ENCODE assay signal across 19 cellular contexts in genomic region chr10:29600067-29600466, GRCh38. TPM values are rescaled to one million over a fixed set of nuclear protein-coding genes. Genes with fewer than 3 reads are reported as not detected.
DNase-seq lines count a peak whose midpoint lies in the region; ATAC-seq and TF ChIP-seq lines count a peak whose summit lies in the region.
"Had no signal": no experiment of that assay in that cellular context is flagged by ENCODE, and none has a peak within 500 bp of the region (broad histone marks: within the 10 kb centered on the region; RNA-seq: fewer than 3 reads in every experiment).

No MANE protein-coding gene starts in this region.

- peaks cover 73% of the 10 kb centered on the region; the same call in 1 of the 2 replicates for H4K20me1 ChIP-seq in SK-N-SH (ENCODE audit: insufficient read depth)

- no peaks in the 10 kb centered on the region for H3K9me2 ChIP-seq in SK-N-SH

- peaks cover 45% of the 10 kb centered on the region for H3K79me2 ChIP-seq in SK-N-SH (ENCODE audit: insufficient read depth)

- 78% methylated on average over 2 of the region's 2 CpGs for WGBS in SK-N-SH (ENCODE audit: low lambda C conversion rate)

- POLR2A ChIA-PET in SK-N-SH (lab: Yijun Ruan, JAX) = no interaction called here

- no peak overlapping the region for H3K4me2 ChIP-seq in SK-N-SH

- ATAC-seq in SK-N-SH treated with all-trans-retinoic acid at 6 μM for 48 hours = no peak; the same call in 2 of the 3 replicates
- peak; percentile 18 for ATAC-seq in stimulated activated memory B cell treated with anti-CD40 and anti-IgM and Interleukin-4, amounts not matched to agents 10 μg/mL and 1 μg/mL and 100 μg/mL, for 72 hours
- no peak for ATAC-seq in HG03460 (IDR thresholded peaks at IDR 0.05; ENCODE audit: unreplicated experiment)
- no peak for ATAC-seq in GM21360 (IDR thresholded peaks at IDR 0.05; ENCODE audit: unreplicated experiment)
- ATAC-seq: activated CD8-positive, alpha-beta memory T cell treated with anti-CD3 and anti-CD28 coated beads, Interleukin-2, amount 10 ng/mL, durations not matched to agents 7 days and 5 days; stimulated activated naive B cell treated with anti-CD40 and anti-IgM and Interleukin-4, amounts not matched to agents 10 μg/mL and 1 μg/mL and 100 μg/mL, for 72 hours had no signal

- peaks cover 12% of the 10 kb centered on the region for H3F3A ChIP-seq in SK-N-SH (replicated peaks; ENCODE audit: insufficient read depth)

- H3K9ac ChIP-seq in SK-N-SH = no peak overlapping the region

- TF ChIP-seq CTCF in SK-N-SH (IDR thresholded peaks at IDR 0.05) = no peak
- TF ChIP-seq CTCF in fibroblast of the aortic adventitia (IDR thresholded peaks at IDR 0.05; ENCODE audit: insufficient read depth, low read length) = no peak

- H3K36me3 Mint-ChIP-seq in stimulated activated memory B cell treated with anti-CD40 and anti-IgM and Interleukin-4, amounts not matched to agents 10 μg/mL and 1 μg/mL and 100 μg/mL, for 72 hours = no peaks in the 10 kb centered on the region
- H3K36me3 Mint-ChIP-seq: activated CD8-positive, alpha-beta memory T cell treated with anti-CD3 and anti-CD28 coated beads, Interleukin-2, amount 10 ng/mL, durations not matched to agents 7 days and 5 days; activated naive CD4-positive, alpha-beta T cell treated with anti-CD3 and anti-CD28 coated beads, Interleukin-2, amount 10 ng/mL, durations not matched to agents 7 days and 5 days; CD4-positive, CD25-positive, alpha-beta regulatory T cell; stimulated activated naive B cell treated with anti-CD40 and anti-IgM and Interleukin-4, amounts not matched to agents 10 μg/mL and 1 μg/mL and 100 μg/mL, for 72 hours had no signal

- H3K9me3 Mint-ChIP-seq in stimulated activated memory B cell treated with anti-CD40 and anti-IgM and Interleukin-4, amounts not matched to agents 10 μg/mL and 1 μg/mL and 100 μg/mL, for 72 hours = no peaks in the 10 kb centered on the region
- H3K9me3 Mint-ChIP-seq: activated naive CD4-positive, alpha-beta T cell treated with anti-CD3 and anti-CD28 coated beads, Interleukin-2, amount 10 ng/mL, durations not matched to agents 7 days and 5 days; CD4-positive, CD25-positive, alpha-beta regulatory T cell; HFFc6; stimulated activated naive B cell treated with anti-CD40 and anti-IgM and Interleukin-4, amounts not matched to agents 10 μg/mL and 1 μg/mL and 100 μg/mL, for 72 hours had no signal

- no peak overlapping the region for H3K4me3 ChIP-seq in SK-N-SH (ENCODE audit: low read depth in 2 of 2, low read length in 1 of 2)
- no peak overlapping the region for H3K4me3 ChIP-seq in fibroblast of the aortic adventitia (ENCODE audit: low read depth, low read length)
- H3K4me3 ChIP-seq: breast epithelium had no signal

- H3K4me1 ChIP-seq in SK-N-SH (ENCODE audit: control insufficient read depth in 1 of 2, insufficient read depth in 2 of 2, low read depth in 1 of 2, low read length in 1 of 2) = peaks cover 2 to 33% of the 10 kb centered on the region in 2 experiments; a peak in 3 of 4 replicates
- H3K4me1 ChIP-seq: breast epithelium had no signal

- H3K36me3 ChIP-seq in SK-N-SH (replicated peaks in 1 of 2; ENCODE audit: control insufficient read depth in 1 of 2, insufficient read depth in 2 of 2, low read length in 1 of 2) = peaks cover 0 to 11% of the 10 kb centered on the region in 2 experiments
- H3K36me3 ChIP-seq: breast epithelium had no signal

- no peaks in the 10 kb centered on the region for H3K27me3 Mint-ChIP-seq in stimulated activated memory B cell treated with anti-CD40 and anti-IgM and Interleukin-4, amounts not matched to agents 10 μg/mL and 1 μg/mL and 100 μg/mL, for 72 hours
- H3K27me3 Mint-ChIP-seq: activated CD8-positive, alpha-beta memory T cell treated with anti-CD3 and anti-CD28 coated beads, Interleukin-2, amount 10 ng/mL, durations not matched to agents 7 days and 5 days; activated naive CD4-positive, alpha-beta T cell treated with anti-CD3 and anti-CD28 coated beads, Interleukin-2, amount 10 ng/mL, durations not matched to agents 7 days and 5 days; CD4-positive, CD25-positive, alpha-beta regulatory T cell; stimulated activated naive B cell treated with anti-CD40 and anti-IgM and Interleukin-4, amounts not matched to agents 10 μg/mL and 1 μg/mL and 100 μg/mL, for 72 hours had no signal

- no peak overlapping the region for H2AFZ ChIP-seq in SK-N-SH (ENCODE audit: low read depth)

- no peaks in the 10 kb centered on the region for H3K9me3 ChIP-seq in SK-N-SH
- H3K9me3 ChIP-seq: breast epithelium had no signal

- CTCF ChIA-PET in SK-N-SH (lab: Yijun Ruan, JAX) = interaction anchor here (3.5 kb wide), 1 partner anchor 9 kb away, joined by 15 read pairs; no protein-coding TSS in a partner anchor

- TF ChIP-seq RAD21 in SK-N-SH (IDR thresholded peaks at IDR 0.05; ENCODE audit: low read length) = no peak

- no peak overlapping the region for H3K27ac Mint-ChIP-seq in stimulated activated memory B cell treated with anti-CD40 and anti-IgM and Interleukin-4, amounts not matched to agents 10 μg/mL and 1 μg/mL and 100 μg/mL, for 72 hours
- H3K27ac Mint-ChIP-seq: activated CD8-positive, alpha-beta memory T cell treated with anti-CD3 and anti-CD28 coated beads, Interleukin-2, amount 10 ng/mL, durations not matched to agents 7 days and 5 days; activated naive CD4-positive, alpha-beta T cell treated with anti-CD3 and anti-CD28 coated beads, Interleukin-2, amount 10 ng/mL, durations not matched to agents 7 days and 5 days; HFFc6; stimulated activated naive B cell treated with anti-CD40 and anti-IgM and Interleukin-4, amounts not matched to agents 10 μg/mL and 1 μg/mL and 100 μg/mL, for 72 hours had no signal

- H3K27ac ChIP-seq in SK-N-SH (ENCODE audit: low read depth in 2 of 2, low read length in 1 of 2) = peak overlapping the region in 1 of 2 experiments; percentile 44; a peak in 1 of 4 replicates
- H3K27ac ChIP-seq: 22Rv1, VCaP had no signal

- no peaks in the 10 kb centered on the region for H3K27me3 ChIP-seq in SK-N-SH (ENCODE audit: insufficient read depth)
- H3K27me3 ChIP-seq: breast epithelium had no signal

- TF ChIP-seq EP300 in SK-N-SH (IDR thresholded peaks at IDR 0.05; ENCODE audit: borderline replicate concordance in 1 of 2, low read depth in 1 of 2, low read length in 1 of 2) = peak in 1 of 2 experiments; percentile 23; a peak in 1 of 4 replicates

- no peaks in the 10 kb centered on the region for H3K4me1 Mint-ChIP-seq in stimulated activated memory B cell treated with anti-CD40 and anti-IgM and Interleukin-4, amounts not matched to agents 10 μg/mL and 1 μg/mL and 100 μg/mL, for 72 hours
- H3K4me1 Mint-ChIP-seq: activated CD8-positive, alpha-beta memory T cell treated with anti-CD3 and anti-CD28 coated beads, Interleukin-2, amount 10 ng/mL, durations not matched to agents 7 days and 5 days; activated naive CD4-positive, alpha-beta T cell treated with anti-CD3 and anti-CD28 coated beads, Interleukin-2, amount 10 ng/mL, durations not matched to agents 7 days and 5 days had no signal

- H3K4me3 Mint-ChIP-seq in stimulated activated memory B cell treated with anti-CD40 and anti-IgM and Interleukin-4, amounts not matched to agents 10 μg/mL and 1 μg/mL and 100 μg/mL, for 72 hours = no peak overlapping the region
- H3K4me3 Mint-ChIP-seq: activated CD8-positive, alpha-beta memory T cell treated with anti-CD3 and anti-CD28 coated beads, Interleukin-2, amount 10 ng/mL, durations not matched to agents 7 days and 5 days; activated naive CD4-positive, alpha-beta T cell treated with anti-CD3 and anti-CD28 coated beads, Interleukin-2, amount 10 ng/mL, durations not matched to agents 7 days and 5 days; HFFc6; stimulated activated naive B cell treated with anti-CD40 and anti-IgM and Interleukin-4, amounts not matched to agents 10 μg/mL and 1 μg/mL and 100 μg/mL, for 72 hours had no signal

- DNase-seq in SK-N-SH (no peak), RKO (ENCODE audit: low spot score) (peak; percentile 35), fibroblast of the aortic adventitia (ENCODE audit: low read depth) (peak; percentile 45), NCI-H146 treated with DMSO at 0.1 percent for 48 hours (lab: John Stamatoyannopoulos, UW; ENCODE audit: unreplicated experiment) (no peak)
- DNase-seq: activated CD8-positive, alpha-beta memory T cell treated with anti-CD3 and anti-CD28 coated beads, Interleukin-2, amount 10 ng/mL, durations not matched to agents 7 days and 5 days; activated naive CD4-positive, alpha-beta T cell treated with anti-CD3 and anti-CD28 coated beads, Interleukin-2, amount 10 ng/mL, durations not matched to agents 7 days and 5 days; CD4-positive, CD25-positive, alpha-beta regulatory T cell; EL; HFFc6; KBM-7; NCI-H1105 treated with DMSO at 0.1 percent for 48 hours; stimulated activated naive B cell treated with anti-CD40 and anti-IgM and Interleukin-4, amounts not matched to agents 10 μg/mL and 1 μg/mL and 100 μg/mL, for 72 hours had no signal

TF ChIP-seq in SK-N-SH, 30 proteins besides CTCF, POLR2A, EP300 and RAD21 (continues in another document):
- TF ChIP-seq PBX3 (IDR thresholded peaks at IDR 0.05) (peak; percentile 51; the same call in 1 of the 2 replicates), FOSL2 (IDR thresholded peaks at IDR 0.05; ENCODE audit: borderline replicate concordance, low read depth) (peak; percentile 23; the same call in 1 of the 2 replicates)

TF ChIP-seq in SK-N-SH treated with all-trans-retinoic acid at 6 μM for 48 hours, 23 proteins besides CTCF, POLR2A, EP300 and RAD21 (continues in another document):
- no peak for TF ChIP-seq ISL1 (CRISPR knock-in tag; IDR thresholded peaks at IDR 0.05)
- TF ChIP-seq ZNF70 (CRISPR knock-in tag; IDR thresholded peaks at IDR 0.05) = no peak
- TF ChIP-seq GLIS3 (CRISPR knock-in tag; IDR thresholded peaks at IDR 0.05) = no peak
- no peak for TF ChIP-seq RARB (CRISPR knock-in tag; IDR thresholded peaks at IDR 0.05)
- TF ChIP-seq TOX (CRISPR knock-in tag; IDR thresholded peaks at IDR 0.05; ENCODE audit: borderline replicate concordance) = no peak
- TF ChIP-seq PATZ1 (CRISPR knock-in tag; IDR thresholded peaks at IDR 0.05; ENCODE audit: borderline replicate concordance) = no peak

RNA-seq across cellular contexts. Expression of gene SVIL, which starts 34.7 kb away (rescaled TPM):
- 47.5 and 48.7 TPM in 2 replicates for polyA plus RNA-seq in SK-N-SH (2012; rRNA removed)
- 30.8 and 31.9 TPM in 2 replicates for polyA plus RNA-seq in SK-N-SH (2012; cell fraction: cytosol; rRNA removed)
- polyA plus RNA-seq in SK-N-SH (2012; cell fraction: nucleus; rRNA removed) = 94.2 and 132 TPM in 2 replicates
- 97.7 and 309 TPM in 2 replicates for total RNA-seq in fibroblast of the aortic adventitia (ENCODE audit: low replicate concordance)

Comparison
In these comparisons a context has a peak if more than half of its experiments do, and no peak if none do; other contexts are left out.
1. DNase-seq: peak in RKO (single experiment) and fibroblast of the aortic adventitia (single experiment); none in SK-N-SH (single experiment) and NCI-H146 treated with DMSO at 0.1 percent for 48 hours (single experiment).